8 cellular contexts compared by ENCODE assay signal in genomic region chr12:26195641-26196423, GRCh38. TPM values are rescaled to one million over a fixed set of nuclear protein-coding genes. Genes with fewer than 3 reads are reported as not detected.
DNase-seq lines count a peak whose midpoint lies in the region; ATAC-seq and TF ChIP-seq lines count a peak whose summit lies in the region.

No MANE protein-coding gene starts in this region.

- H3K27ac Mint-ChIP-seq in activated naive CD4-positive, alpha-beta T cell treated with anti-CD3 and anti-CD28 coated beads for 36 hours = no peak overlapping the region

- peaks cover 8% of the 10 kb centered on the region for H3K4me1 Mint-ChIP-seq in activated naive CD4-positive, alpha-beta T cell treated with anti-CD3 and anti-CD28 coated beads for 36 hours (ENCODE audit: low read depth)

- peak overlapping the region; percentile 78 for H3K4me3 ChIP-seq in HUES64 (ENCODE audit: low read length)
- H3K4me3 ChIP-seq in adrenal gland = peak overlapping the region; percentile 10 to 77 (median 46)
- H3K4me3 ChIP-seq in left ventricle myocardium inferior = peak overlapping the region; percentile 79
- peak overlapping the region; percentile 83 for H3K4me3 ChIP-seq in osteoblast (ENCODE audit: insufficient read depth, low read length)

- no peak for ATAC-seq in GM21528 (IDR thresholded peaks at IDR 0.05; ENCODE audit: low FRiP score, unreplicated experiment)

- no peaks in the 10 kb centered on the region for H3K9me3 Mint-ChIP-seq in activated naive CD4-positive, alpha-beta T cell treated with anti-CD3 and anti-CD28 coated beads for 36 hours

- H3K4me1 ChIP-seq in HUES64 (ENCODE audit: insufficient read depth, low read length) = peaks cover 5% of the 10 kb centered on the region; the same call in 1 of the 2 replicates
- H3K4me1 ChIP-seq in adrenal gland (replicated peaks in 1 of 2) = peaks cover 0 to 10% of the 10 kb centered on the region in 2 donors
- H3K4me1 ChIP-seq in left ventricle myocardium inferior = peaks cover 43% of the 10 kb centered on the region
- H3K4me1 ChIP-seq in osteoblast (ENCODE audit: insufficient read depth, low read length) = peaks cover 37% of the 10 kb centered on the region

- DNase-seq in activated naive CD4-positive, alpha-beta T cell treated with anti-CD3 and anti-CD28 coated beads for 36 hours = peak; percentile 21
- no peak for DNase-seq in activated naive CD4-positive, alpha-beta T cell treated with Interleukin-2 at 50 U/mL for 16 hours
- peak; percentile 56 to 78 (median 71) for DNase-seq in adrenal gland
- peak; percentile 50 for DNase-seq in left ventricle myocardium inferior
- peak; percentile 75 for DNase-seq in osteoblast (ENCODE audit: insufficient read length, low spot score, missing footprints)
- no peak for DNase-seq in NCI-H1092 (lab: John Stamatoyannopoulos, UW)

- TF ChIP-seq CTCF in adrenal gland (IDR thresholded peaks at IDR 0.05) (no peak), left ventricle myocardium inferior (IDR thresholded peaks at IDR 0.05; ENCODE audit: borderline replicate concordance) (no peak), osteoblast (IDR thresholded peaks at IDR 0.05; ENCODE audit: extremely low read depth, low read depth, low read length) (no peak)

- CTCF ChIA-PET in activated naive CD4-positive, alpha-beta T cell treated with anti-CD3 and anti-CD28 coated beads for 36 hours (lab: Charles Lee) = no interaction called here

- peaks cover 48% of the 10 kb centered on the region for H3K27me3 Mint-ChIP-seq in activated naive CD4-positive, alpha-beta T cell treated with anti-CD3 and anti-CD28 coated beads for 36 hours (ENCODE audit: low read depth)

- H3K36me3 ChIP-seq in HUES64 (ENCODE audit: insufficient read depth, low read length) (no peaks in the 10 kb centered on the region), adrenal gland (replicated peaks in 1 of 2) (no peaks in the 10 kb centered on the region), left ventricle myocardium inferior (no peaks in the 10 kb centered on the region), osteoblast (ENCODE audit: insufficient read depth, low read length) (no peaks in the 10 kb centered on the region)

- no peaks in the 10 kb centered on the region for H4K20me1 ChIP-seq in osteoblast (ENCODE audit: insufficient read depth, low read length)

- intact Hi-C loops in activated naive CD4-positive, alpha-beta T cell treated with anti-CD3 and anti-CD28 coated beads for 36 hours (cut with micrococcal nuclease) = no loop called here
- intact Hi-C loops in adrenal gland (cut with DNase I) (no loop called here), left ventricle myocardium inferior (cut with micrococcal nuclease) (loop anchor here (10.0 kb wide), 1 partner anchor 71 kb away; the partner anchor contains the start of gene BHLHE41)

- H3K9ac ChIP-seq in HUES64 (ENCODE audit: low read depth, low read length) = peak overlapping the region; percentile 81

- H3K79me2 ChIP-seq in osteoblast (ENCODE audit: insufficient read depth, low read length) = no peaks in the 10 kb centered on the region

- H3K4me2 ChIP-seq in osteoblast (ENCODE audit: insufficient read depth, low read length) = peak overlapping the region; percentile 96

- peak overlapping the region; percentile 68 for H3K4me3 Mint-ChIP-seq in activated naive CD4-positive, alpha-beta T cell treated with anti-CD3 and anti-CD28 coated beads for 36 hours

- peak overlapping the region; percentile 99 for H2AFZ ChIP-seq in osteoblast (ENCODE audit: low read length)

- H3K27ac ChIP-seq in HUES64 (ENCODE audit: low read depth, low read length) (no peak overlapping the region), adrenal gland (peak overlapping the region; percentile 37 to 93 (median 75)), left ventricle myocardium inferior (replicated peaks) (peak overlapping the region; percentile 88), osteoblast (ENCODE audit: low read depth, low read length) (peak overlapping the region; percentile 80)

- H3K27me3 ChIP-seq in HUES64 (ENCODE audit: insufficient read depth, low read length) = peaks cover 46% of the 10 kb centered on the region
- no peaks in the 10 kb centered on the region for H3K27me3 ChIP-seq in adrenal gland
- H3K27me3 ChIP-seq in left ventricle myocardium inferior (ENCODE audit: low read depth) = no peaks in the 10 kb centered on the region
- no peaks in the 10 kb centered on the region for H3K27me3 ChIP-seq in osteoblast (ENCODE audit: insufficient read depth, low read length)

- WGBS in HUES64 = 2% methylated on average over 45 of the region's 45 CpGs
- 0 to 1% (median 0%) methylated on average over 12 to 45 of the region's 45 CpGs for WGBS in adrenal gland, 4 donors

- H3K9me3 ChIP-seq in HUES64 (ENCODE audit: insufficient read depth, low read depth, low read length) (no peaks in the 10 kb centered on the region), adrenal gland (replicated peaks in 1 of 3) (no peaks in the 10 kb centered on the region), left ventricle myocardium inferior (replicated peaks) (no peaks in the 10 kb centered on the region), osteoblast (ENCODE audit: low read depth, low read length) (no peaks in the 10 kb centered on the region)

- peak in 1 of 2 donors; percentile 69 for TF ChIP-seq POLR2A in adrenal gland (IDR thresholded peaks at IDR 0.05)

- no peaks in the 10 kb centered on the region for H3K36me3 Mint-ChIP-seq in activated naive CD4-positive, alpha-beta T cell treated with anti-CD3 and anti-CD28 coated beads for 36 hours (ENCODE audit: low read depth)

RNA-seq across cellular contexts. Expression of gene SSPN, which starts 0.5 kb away (rescaled TPM):
- not detected for total RNA-seq in activated naive CD4-positive, alpha-beta T cell treated with anti-CD3 and anti-CD28 coated beads for 36 hours
- 0.50 TPM for polyA plus RNA-seq in HUES64 (2013, experiment 1 of 2)
- polyA plus RNA-seq in HUES64 (2013, experiment 2 of 2) = 1.3 TPM
- total RNA-seq in adrenal gland (10 to 100 TPM in 7 of 8 donors, 1 to 10 TPM in 1; 8.2 to 47.8 (median 26.5) TPM), left ventricle myocardium inferior (67.4 TPM), osteoblast (9.8 and 18.9 TPM in 2 replicates)
- polyA plus RNA-seq in adrenal gland = 1 to 10 TPM; 3.3 to 7.8 (median 3.7) TPM

Comparison
In these comparisons a context has a peak if more than half of its experiments do, and no peak if none do; other contexts are left out.
1. DNase-seq: peak in activated naive CD4-positive, alpha-beta T cell treated with anti-CD3 and anti-CD28 coated beads for 36 hours (single experiment), adrenal gland (7 of 7), left ventricle myocardium inferior (single experiment) and osteoblast (single experiment); none in activated naive CD4-positive, alpha-beta T cell treated with Interleukin-2 at 50 U/mL for 16 hours (single experiment) and NCI-H1092 (single experiment).
2. RNA of gene SSPN, which starts 0.5 kb away (total RNA-seq): 67.4 TPM in left ventricle myocardium inferior (single experiment), 8.2 to 47.8 TPM in adrenal gland and 9.8 to 18.9 TPM in osteoblast; not detected in activated naive CD4-positive, alpha-beta T cell treated with anti-CD3 and anti-CD28 coated beads for 36 hours; every median in the first group is over 4 times any median in the second.
3. Peak in every context shown above with its lines, with median percentiles within 50 percentile points of each other: H3K4me3 ChIP-seq.